ENCODE assay signal across 13 cellular contexts in the genomic region with DNA sequence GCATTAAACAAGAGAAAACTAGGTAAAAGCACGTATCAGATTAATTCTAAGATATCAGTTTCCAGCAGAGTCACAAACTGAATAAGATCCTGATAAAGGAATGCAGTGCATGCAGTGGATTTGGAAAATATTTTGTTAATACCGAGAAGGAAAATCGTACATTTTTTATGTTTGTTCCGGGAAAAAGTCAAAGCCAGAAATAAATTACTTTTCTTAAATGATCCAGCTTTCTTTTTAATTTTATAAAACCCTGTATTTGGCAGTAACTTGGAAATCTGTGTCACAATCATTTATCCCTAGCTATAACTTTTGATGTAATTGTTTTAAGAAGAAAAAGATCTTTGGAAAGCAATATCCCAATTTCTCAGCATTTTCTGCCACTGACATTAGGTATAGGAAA. TPM values are rescaled to one million over a fixed set of nuclear protein-coding genes. Genes with fewer than 3 reads are reported as not detected.
A peak's percentile ranks its signal among the peaks of the same experiment; 100 is the strongest.
DNase-seq lines count a peak whose midpoint lies in the region; ATAC-seq, FAIRE-seq and TF ChIP-seq lines count a peak whose summit lies in the region.
"Had no signal": no experiment of that assay in that cellular context is flagged by ENCODE, and none has a peak within 500 bp of the region (broad histone marks: within the 10 kb centered on the region; RNA-seq: fewer than 3 reads in every experiment).

No MANE protein-coding gene starts in this region.

- TF ChIP-seq EP300 in suprapubic skin (IDR thresholded peaks at IDR 0.05), result no peak

- no peak overlapping the region for H3K27ac ChIP-seq in muscle layer of colon (ENCODE audit: low read depth, low read length)
- H3K27ac ChIP-seq in suprapubic skin, result peak overlapping the region; percentile 93
- peak overlapping the region in 2 of 4 donors; percentile 53 to 68 for H3K27ac ChIP-seq in pancreas

- H3K27me3 ChIP-seq in muscle layer of colon (ENCODE audit: control insufficient read depth in 1 of 2, insufficient read depth in 2 of 2, low read length in 2 of 2) (no peaks in the 10 kb centered on the region), suprapubic skin (no peaks in the 10 kb centered on the region), pancreas (peaks cover 0 to 6% (median 0%) of the 10 kb centered on the region in 4 donors)

- ATAC-seq in SK-N-SH treated with all-trans-retinoic acid at 6 μM for 48 hours (peak; percentile 55), pancreas (no peak), HG03521 (IDR thresholded peaks at IDR 0.05; ENCODE audit: unreplicated experiment) (no peak)

- peak overlapping the region; percentile 12 for H3K9ac ChIP-seq in muscle layer of colon (ENCODE audit: low read length)

- H3K9me3 ChIP-seq in muscle layer of colon (ENCODE audit: low read length), result no peaks in the 10 kb centered on the region
- no peaks in the 10 kb centered on the region for H3K9me3 ChIP-seq in suprapubic skin
- H3K9me3 ChIP-seq in pancreas, result no peaks in the 10 kb centered on the region

- H3K36me3 ChIP-seq in muscle layer of colon (ENCODE audit: insufficient read depth, low read length), result no peaks in the 10 kb centered on the region
- no peaks in the 10 kb centered on the region for H3K36me3 ChIP-seq in suprapubic skin
- H3K36me3 ChIP-seq in pancreas, result no peaks in the 10 kb centered on the region

- TF ChIP-seq POLR2A in suprapubic skin (IDR thresholded peaks at IDR 0.05), result no peak

- TF ChIP-seq CTCF in suprapubic skin (IDR thresholded peaks at IDR 0.05) (no peak), pancreas (IDR thresholded peaks at IDR 0.05) (no peak)

- H3K4me3 ChIP-seq in muscle layer of colon (ENCODE audit: low read depth in 1 of 2, low read length in 2 of 2) (no peak overlapping the region), suprapubic skin (peak overlapping the region; percentile 64), pancreas (peak overlapping the region in 2 of 4 donors; percentile 20 to 41)

- intact Hi-C loops in pancreas (cut with DNase I), result no loop called here

- FAIRE-seq in endometrium (lab: Jason Lieb, UNC) (peak; percentile 31), pancreas (lab: Jason Lieb, UNC) (no peak)

- H3K4me1 ChIP-seq in muscle layer of colon (ENCODE audit: insufficient read depth, low read length), result no peaks in the 10 kb centered on the region
- peaks cover 50% of the 10 kb centered on the region for H3K4me1 ChIP-seq in suprapubic skin
- H3K4me1 ChIP-seq in pancreas, result peaks cover 0 to 8% (median 0%) of the 10 kb centered on the region in 3 donors

- DNase-seq in suprapubic skin (ENCODE audit: low spot score in 2 of 2), result no peak
- no peak for DNase-seq in pancreas
- no peak for DNase-seq in activated CD4-positive, alpha-beta T cell treated with anti-CD3 and anti-CD28 coated beads, Interleukin-2, amount 50 U/mL, for 48 hours
- DNase-seq in SW 1271 (lab: John Stamatoyannopoulos, UW), result no peak
- DNase-seq: activated CD4-positive, alpha-beta T cell treated with anti-CD3 and anti-CD28 coated beads, Interleukin-2, amount 10 ng/mL, durations not matched to agents 7 days and 5 days; NCI-H1048; NCI-H446 treated with DMSO at 0.1 percent for 48 hours had no signal

- WGBS in suprapubic skin, result 17% methylated on average over 4 of the region's 4 CpGs
- 37 to 45% methylated on average over 4 of the region's 4 CpGs for WGBS in pancreas, 2 donors

TF ChIP-seq in SK-N-SH treated with all-trans-retinoic acid at 6 μM for 48 hours, 23 proteins besides CTCF, POLR2A, EP300 and RAD21:
- TF ChIP-seq ZNF565 (CRISPR knock-in tag; conservative IDR thresholded peaks at IDR 0.05; ENCODE audit: low read depth) (no peak), ZFP3 (CRISPR knock-in tag; IDR thresholded peaks at IDR 0.05) (no peak), PPARA (CRISPR knock-in tag; IDR thresholded peaks at IDR 0.05; ENCODE audit: borderline replicate concordance) (no peak), ISL1 (CRISPR knock-in tag; IDR thresholded peaks at IDR 0.05) (peak; percentile 49; the same call in 1 of the 2 replicates), ZC3H10 (CRISPR knock-in tag; IDR thresholded peaks at IDR 0.05) (peak; percentile 88)
- TF ChIP-seq, protein P1, sequence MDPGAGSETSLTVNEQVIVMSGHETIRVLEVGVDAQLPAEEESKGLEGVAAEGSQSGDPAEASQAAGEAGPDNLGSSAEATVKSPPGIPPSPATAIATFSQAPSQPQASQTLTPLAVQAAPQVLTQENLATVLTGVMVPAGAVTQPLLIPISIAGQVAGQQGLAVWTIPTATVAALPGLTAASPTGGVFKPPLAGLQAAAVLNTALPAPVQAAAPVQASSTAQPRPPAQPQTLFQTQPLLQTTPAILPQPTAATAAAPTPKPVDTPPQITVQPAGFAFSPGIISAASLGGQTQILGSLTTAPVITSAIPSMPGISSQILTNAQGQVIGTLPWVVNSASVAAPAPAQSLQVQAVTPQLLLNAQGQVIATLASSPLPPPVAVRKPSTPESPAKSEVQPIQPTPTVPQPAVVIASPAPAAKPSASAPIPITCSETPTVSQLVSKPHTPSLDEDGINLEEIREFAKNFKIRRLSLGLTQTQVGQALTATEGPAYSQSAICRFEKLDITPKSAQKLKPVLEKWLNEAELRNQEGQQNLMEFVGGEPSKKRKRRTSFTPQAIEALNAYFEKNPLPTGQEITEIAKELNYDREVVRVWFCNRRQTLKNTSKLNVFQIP (CRISPR knock-in tag; IDR thresholded peaks at IDR 0.05; ENCODE audit: borderline replicate concordance, low read depth), result no peak
- TF ChIP-seq, protein P2, sequence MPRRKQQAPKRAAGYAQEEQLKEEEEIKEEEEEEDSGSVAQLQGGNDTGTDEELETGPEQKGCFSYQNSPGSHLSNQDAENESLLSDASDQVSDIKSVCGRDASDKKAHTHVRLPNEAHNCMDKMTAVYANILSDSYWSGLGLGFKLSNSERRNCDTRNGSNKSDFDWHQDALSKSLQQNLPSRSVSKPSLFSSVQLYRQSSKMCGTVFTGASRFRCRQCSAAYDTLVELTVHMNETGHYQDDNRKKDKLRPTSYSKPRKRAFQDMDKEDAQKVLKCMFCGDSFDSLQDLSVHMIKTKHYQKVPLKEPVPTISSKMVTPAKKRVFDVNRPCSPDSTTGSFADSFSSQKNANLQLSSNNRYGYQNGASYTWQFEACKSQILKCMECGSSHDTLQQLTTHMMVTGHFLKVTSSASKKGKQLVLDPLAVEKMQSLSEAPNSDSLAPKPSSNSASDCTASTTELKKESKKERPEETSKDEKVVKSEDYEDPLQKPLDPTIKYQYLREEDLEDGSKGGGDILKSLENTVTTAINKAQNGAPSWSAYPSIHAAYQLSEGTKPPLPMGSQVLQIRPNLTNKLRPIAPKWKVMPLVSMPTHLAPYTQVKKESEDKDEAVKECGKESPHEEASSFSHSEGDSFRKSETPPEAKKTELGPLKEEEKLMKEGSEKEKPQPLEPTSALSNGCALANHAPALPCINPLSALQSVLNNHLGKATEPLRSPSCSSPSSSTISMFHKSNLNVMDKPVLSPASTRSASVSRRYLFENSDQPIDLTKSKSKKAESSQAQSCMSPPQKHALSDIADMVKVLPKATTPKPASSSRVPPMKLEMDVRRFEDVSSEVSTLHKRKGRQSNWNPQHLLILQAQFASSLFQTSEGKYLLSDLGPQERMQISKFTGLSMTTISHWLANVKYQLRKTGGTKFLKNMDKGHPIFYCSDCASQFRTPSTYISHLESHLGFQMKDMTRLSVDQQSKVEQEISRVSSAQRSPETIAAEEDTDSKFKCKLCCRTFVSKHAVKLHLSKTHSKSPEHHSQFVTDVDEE (CRISPR knock-in tag; IDR thresholded peaks at IDR 0.05), result no peak

RNA-seq across cellular contexts. Expression of a gene that starts 1.0 kb away (rescaled TPM):
- total RNA-seq in suprapubic skin, result 100 to 1,000 TPM; 111 to 183 (median 138) TPM
- total RNA-seq in pancreas, result 1 to 10 TPM; 2.6 to 5.6 (median 4.2) TPM
- polyA plus RNA-seq in pancreas, result 10 to 100 TPM in 1 of 2 donors, 1 to 10 TPM in 1; 8.8 to 15.4 TPM
- total RNA-seq: activated CD4-positive, alpha-beta T cell treated with anti-CD3 and anti-CD28 coated beads, Interleukin-2, amount 10 ng/mL, durations not matched to agents 7 days and 5 days; activated T-helper 1 cell treated with anti-CD3 and anti-CD28 coated beads, Interleukin-12 subunit alpha, Interleukin-12 subunit beta, Interleukin-2, Interleukin-4 antibody, amounts not matched to agents 30 ng/mL and 10 ng/mL and 1 ng/mL, durations not matched to agents 14 hours and 24 hours and 36 hours; T-helper 1 cell treated with Interleukin-12 subunit alpha and Interleukin-12 subunit beta and Interleukin-4 antibody, amounts not matched to agents 30 ng/mL and 1 ng/mL, for 36 hours had no signal

Comparison
In these comparisons a context has a peak if more than half of its experiments do, and no peak if none do; other contexts are left out.
1. RNA of a gene that starts 1.0 kb away (total RNA-seq): 111 to 183 TPM in suprapubic skin; 2.6 to 5.6 TPM in pancreas; every median in the first group is over 10 times any median in the second.